17 cellular contexts compared by ENCODE assay signal in genomic region chr3:62785384-62785783, GRCh38.
DNase-seq lines count a peak whose midpoint lies in the region; ATAC-seq and TF ChIP-seq lines count a peak whose summit lies in the region.
"Had no signal": no experiment of that assay in that cellular context is flagged by ENCODE, and none has a peak within 500 bp of the region (broad histone marks: within the 10 kb centered on the region; RNA-seq: fewer than 3 reads in every experiment).

No MANE protein-coding gene starts in this region.

- H4K20me1 ChIP-seq in mammary epithelial cell (ENCODE audit: insufficient read depth, low read length), result no peaks in the 10 kb centered on the region
- H4K20me1 ChIP-seq: BLaER1 had no signal

- H3K4me2 ChIP-seq in mammary epithelial cell (ENCODE audit: insufficient read depth, low read depth, low read length), result no peak overlapping the region
- H3K4me2 ChIP-seq: BLaER1 had no signal

- H3K4me1 Mint-ChIP-seq in MCF 10A (ENCODE audit: insufficient read depth, unreplicated experiment) (no peaks in the 10 kb centered on the region), progenitor cell of endocrine pancreas (ENCODE audit: low read depth) (peaks cover 13% of the 10 kb centered on the region)
- H3K4me1 Mint-ChIP-seq: CD8-positive, alpha-beta memory T cell had no signal

- no peak overlapping the region for H3K4me3 Mint-ChIP-seq in MCF 10A (ENCODE audit: unreplicated experiment)
- H3K4me3 Mint-ChIP-seq in progenitor cell of endocrine pancreas (ENCODE audit: low read depth), result no peak overlapping the region
- H3K4me3 Mint-ChIP-seq: CD8-positive, alpha-beta memory T cell; H9 had no signal

- CTCF ChIA-PET in mammary epithelial cell (lab: Charles Lee; ENCODE audit: low non-redundant PET), result no interaction called here
- CTCF ChIA-PET in MCF 10A (lab: Yijun Ruan, JAX), result interaction anchor here (1.0 kb wide), 1 partner anchor 9 kb away, joined by 7 read pairs; no protein-coding TSS in a partner anchor

- intact Hi-C loops in mammary epithelial cell (cut with micrococcal nuclease), result no loop called here
- intact Hi-C loops in MCF 10A (cut with micrococcal nuclease), result no loop called here
- intact Hi-C loops in esophagus muscularis mucosa (cut with DNase I), result no loop called here
- intact Hi-C loops in sciatic nerve (cut with DNase I), result no loop called here

- no peaks in the 10 kb centered on the region for H3K4me1 ChIP-seq in mammary epithelial cell (ENCODE audit: insufficient read depth, low read length)
- no peaks in the 10 kb centered on the region for H3K4me1 ChIP-seq in RWPE2 (ENCODE audit: insufficient read depth, poor library complexity, severe bottlenecking)
- H3K4me1 ChIP-seq in esophagus muscularis mucosa, result no peaks in the 10 kb centered on the region
- H3K4me1 ChIP-seq: BLaER1, Caco-2 had no signal

- H3K9ac ChIP-seq in mammary epithelial cell (ENCODE audit: insufficient read depth, low read length), result no peak overlapping the region
- H3K9ac ChIP-seq: BLaER1 had no signal

- 73% methylated on average over 1 of the region's 1 CpG for whole genome bisulfite sequencing in mammary epithelial cell (ENCODE audit: low coverage, missing lambda C conversion rate)
- whole genome bisulfite sequencing in esophagus muscularis mucosa, result 74% methylated on average over 1 of the region's 1 CpG

- no peak overlapping the region for H2AFZ ChIP-seq in mammary epithelial cell (ENCODE audit: low read depth, low read length)

- ATAC-seq in RWPE2 (ENCODE audit: low read depth), result peak; percentile 49; the same call in 1 of the 3 replicates
- ATAC-seq in sciatic nerve, result no peak
- ATAC-seq: HepG2 had no signal

- H3K27me3 Mint-ChIP-seq in MCF 10A (ENCODE audit: insufficient read depth, unreplicated experiment) (no peaks in the 10 kb centered on the region), progenitor cell of endocrine pancreas (no peaks in the 10 kb centered on the region)
- H3K27me3 Mint-ChIP-seq: CD8-positive, alpha-beta memory T cell had no signal

- H3K4me3 ChIP-seq in mammary epithelial cell (replicated peaks in 1 of 3; ENCODE audit: insufficient read depth in 1 of 3, low read depth in 2 of 3, low read length in 3 of 3), result no peak overlapping the region
- no peak overlapping the region for H3K4me3 ChIP-seq in RWPE2 (ENCODE audit: severe bottlenecking)
- H3K4me3 ChIP-seq in esophagus muscularis mucosa, result no peak overlapping the region
- H3K4me3 ChIP-seq: BLaER1 had no signal

- H3K9me3 Mint-ChIP-seq in MCF 10A (ENCODE audit: unreplicated experiment) (no peaks in the 10 kb centered on the region), progenitor cell of endocrine pancreas (ENCODE audit: low read depth) (no peaks in the 10 kb centered on the region)
- H3K9me3 Mint-ChIP-seq: H9 had no signal

- POLR2A ChIA-PET in MCF 10A (lab: Yijun Ruan, JAX), result no interaction called here

- H3K9me3 ChIP-seq in mammary epithelial cell (replicated peaks; ENCODE audit: insufficient read depth, low read length), result no peaks in the 10 kb centered on the region
- H3K9me3 ChIP-seq in RWPE2 (ENCODE audit: severe bottlenecking), result no peaks in the 10 kb centered on the region
- H3K9me3 ChIP-seq in esophagus muscularis mucosa, result no peaks in the 10 kb centered on the region
- H3K9me3 ChIP-seq: BLaER1, Caco-2 had no signal

- H3K36me3 ChIP-seq in mammary epithelial cell (ENCODE audit: insufficient read depth, low read length), result no peaks in the 10 kb centered on the region
- H3K36me3 ChIP-seq in RWPE2 (ENCODE audit: low read depth), result no peaks in the 10 kb centered on the region
- no peaks in the 10 kb centered on the region for H3K36me3 ChIP-seq in esophagus muscularis mucosa
- H3K36me3 ChIP-seq: BLaER1 had no signal

- no peak for TF ChIP-seq POLR2A in esophagus muscularis mucosa (IDR thresholded peaks at IDR 0.05; ENCODE audit: low read depth)

- BruUV-seq in mammary epithelial cell (replicated peaks; lab: Mats Ljungman, UMichigan) (no TSS peak), MCF 10A (replicated peaks; lab: Mats Ljungman, UMichigan) (no TSS peak)

- dilution Hi-C loops in mammary epithelial cell (cut with HindIII; ENCODE audit: low sequenced_read_pairs), result no loop called here

- no peak for TF ChIP-seq CTCF in mammary epithelial cell (conservative IDR thresholded peaks at IDR 0.05 in 1 of 2, IDR thresholded peaks at IDR 0.05 in 1 of 2; ENCODE audit: extremely low read depth in 1 of 2, insufficient read depth in 1 of 2, low read depth in 1 of 2, low read length in 2 of 2)
- no peak for TF ChIP-seq CTCF in MCF 10A (IDR thresholded peaks at IDR 0.05; ENCODE audit: unreplicated experiment)
- no peak for TF ChIP-seq CTCF in RWPE2 (IDR thresholded peaks at IDR 0.05; ENCODE audit: poor library complexity, severe bottlenecking)
- TF ChIP-seq CTCF in esophagus muscularis mucosa (IDR thresholded peaks at IDR 0.05), result no peak
- no peak for TF ChIP-seq CTCF in progenitor cell of endocrine pancreas (IDR thresholded peaks at IDR 0.05; ENCODE audit: unreplicated experiment)

- no peak for TF ChIP-seq EP300 in esophagus muscularis mucosa (IDR thresholded peaks at IDR 0.05)

- H3K27ac ChIP-seq in mammary epithelial cell (ENCODE audit: insufficient read depth, low read depth, low read length) (no peak overlapping the region), RWPE2 (ENCODE audit: poor library complexity, severe bottlenecking) (no peak overlapping the region), esophagus muscularis mucosa (replicated peaks in 1 of 4) (no peak overlapping the region)
- H3K27ac ChIP-seq: BLaER1 had no signal

- H3K79me2 ChIP-seq in mammary epithelial cell (ENCODE audit: insufficient read depth, low read length), result no peaks in the 10 kb centered on the region

- H3K36me3 Mint-ChIP-seq in MCF 10A (ENCODE audit: insufficient read depth, unreplicated experiment) (no peaks in the 10 kb centered on the region), progenitor cell of endocrine pancreas (ENCODE audit: insufficient read depth) (no peaks in the 10 kb centered on the region)
- H3K36me3 Mint-ChIP-seq: CD8-positive, alpha-beta memory T cell had no signal

- H3K27ac Mint-ChIP-seq in MCF 10A (ENCODE audit: low read depth, unreplicated experiment), result no peak overlapping the region
- H3K27ac Mint-ChIP-seq in progenitor cell of endocrine pancreas, result peak overlapping the region; percentile 29
- H3K27ac Mint-ChIP-seq: H9 had no signal

- in situ Hi-C loops in mammary epithelial cell (cut with MboI; ENCODE audit: low sequenced_read_pairs in 2 of 2), result no loop called here

- peak; percentile 1 for DNase-seq in mammary epithelial cell
- no peak for DNase-seq in MCF 10A (ENCODE audit: unreplicated experiment)
- no peak for DNase-seq in RWPE2 (ENCODE audit: low spot score)
- peak; percentile 31 for DNase-seq in esophagus muscularis mucosa (ENCODE audit: extremely low spot score)
- no peak for DNase-seq in progenitor cell of endocrine pancreas (ENCODE audit: low spot score, unreplicated experiment)
- DNase-seq in NOMO-1 treated with DMSO at 0.1 percent for 48 hours (lab: John Stamatoyannopoulos, UW; ENCODE audit: unreplicated experiment), result no peak
- no peak for DNase-seq in sciatic nerve (ENCODE audit: low spot score)
- DNase-seq in NCI-H82 (lab: John Stamatoyannopoulos, UW), result no peak
- DNase-seq: 8988T; AML-193; Caco-2; CD8-positive, alpha-beta memory T cell; DMS53; GF-D8; H9 had no signal

- peaks cover 1% of the 10 kb centered on the region for H3K27me3 ChIP-seq in mammary epithelial cell (ENCODE audit: insufficient read depth, low read length)
- H3K27me3 ChIP-seq in RWPE2 (ENCODE audit: insufficient read depth, poor library complexity, severe bottlenecking), result no peaks in the 10 kb centered on the region
- H3K27me3 ChIP-seq in esophagus muscularis mucosa, result no peaks in the 10 kb centered on the region
- H3K27me3 ChIP-seq: BLaER1 had no signal

Comparison
In these comparisons a context has a peak if more than half of its experiments do, and no peak if none do; other contexts are left out.
1. DNase-seq: peak in mammary epithelial cell (single experiment) and esophagus muscularis mucosa (single experiment); none in MCF 10A (single experiment), RWPE2 (single experiment), progenitor cell of endocrine pancreas (single experiment), NOMO-1 treated with DMSO at 0.1 percent for 48 hours (single experiment), sciatic nerve (single experiment) and NCI-H82 (single experiment).